29 cellular contexts compared by ENCODE assay signal in the genomic region with DNA sequence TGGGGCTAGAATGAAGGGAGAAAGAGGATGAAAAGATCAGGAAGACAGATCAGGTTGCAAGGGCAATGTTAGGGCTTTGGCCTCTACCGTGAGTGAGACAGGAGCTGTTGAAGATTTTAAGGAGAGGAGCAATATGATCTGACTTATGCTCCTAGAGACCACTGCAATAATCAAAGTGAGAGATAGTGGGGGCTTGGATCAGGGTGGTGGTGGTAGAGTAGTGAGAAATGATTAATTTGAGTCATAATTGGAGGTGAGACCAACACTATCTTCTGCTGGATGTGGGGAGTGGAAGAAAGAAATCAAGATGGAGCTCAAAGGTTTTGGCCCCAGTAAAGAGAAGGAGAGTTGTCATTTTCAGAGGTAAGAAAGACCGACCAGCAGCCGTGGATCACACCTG.
"Had no signal": no experiment of that assay in that cellular context is flagged by ENCODE, and none has a peak within 500 bp of the region (broad histone marks: within the 10 kb centered on the region; RNA-seq: fewer than 3 reads in every experiment).

No MANE protein-coding gene starts in this region.

- H3K36me3 Mint-ChIP-seq: activated CD4-positive, alpha-beta memory T cell treated with anti-CD3 and anti-CD28 coated beads for 36 hours had no signal

- DNase-seq: activated CD4-positive, alpha-beta memory T cell treated with anti-CD3 and anti-CD28 coated beads for 36 hours; activated CD4-positive, alpha-beta T cell treated with anti-CD3 and anti-CD28 coated beads for 36 hours; activated CD4-positive, alpha-beta T cell treated with anti-CD3 and anti-CD28 coated beads, Interleukin-2, amount 10 ng/mL, durations not matched to agents 24 days and 14 days; activated CD4-positive, CD25-positive, alpha-beta regulatory T cell; activated CD4-positive, CD25-positive, alpha-beta regulatory T cell treated with anti-CD3 and anti-CD28 coated beads, Interleukin-2, amount 50 U/mL, for 72 hours; activated CD8-positive, alpha-beta memory T cell treated with anti-CD3 and anti-CD28 coated beads, Interleukin-2, amount 10 ng/mL, durations not matched to agents 7 days and 5 days; activated CD8-positive, alpha-beta memory T cell treated with anti-CD3 and anti-CD28 coated beads, Interleukin-2, amount 50 U/mL, for 4 hours; activated CD8-positive, alpha-beta T cell treated with anti-CD3 and anti-CD28 coated beads, Interleukin-2, amount 10 ng/mL, durations not matched to agents 7 days and 5 days; activated gamma-delta T cell; activated naive CD4-positive, alpha-beta T cell; activated naive CD4-positive, alpha-beta T cell treated with anti-CD3 and anti-CD28 coated beads, Interleukin-2, amount 10 ng/mL, durations not matched to agents 7 days and 5 days; activated T-cell treated with anti-CD3 and anti-CD28 coated beads, Interleukin-2, amount 50 U/mL, for 1 hour; activated T-cell treated with anti-CD3 and anti-CD28 coated beads, Interleukin-2, amount 50 U/mL, for 48 hours; anterior cingulate cortex; body of pancreas; caudate nucleus; cortex of kidney; dermis blood vessel endothelial cell; effector CD4-positive, alpha-beta T cell; effector memory CD8-positive, alpha-beta T cell; foreskin fibroblast; head of caudate nucleus; T-helper 2 cell had no signal

- H3K27ac Mint-ChIP-seq: activated CD4-positive, alpha-beta memory T cell treated with anti-CD3 and anti-CD28 coated beads for 36 hours; activated CD4-positive, alpha-beta T cell treated with anti-CD3 and anti-CD28 coated beads for 36 hours; activated CD4-positive, alpha-beta T cell treated with anti-CD3 and anti-CD28 coated beads, Interleukin-2, amount 10 ng/mL, durations not matched to agents 24 days and 14 days; activated CD8-positive, alpha-beta memory T cell treated with anti-CD3 and anti-CD28 coated beads, Interleukin-2, amount 10 ng/mL, durations not matched to agents 7 days and 5 days; activated CD8-positive, alpha-beta T cell treated with anti-CD3 and anti-CD28 coated beads, Interleukin-2, amount 10 ng/mL, durations not matched to agents 7 days and 5 days; activated naive CD4-positive, alpha-beta T cell treated with anti-CD3 and anti-CD28 coated beads, Interleukin-2, amount 10 ng/mL, durations not matched to agents 7 days and 5 days; activated naive CD4-positive, alpha-beta T cell treated with anti-CD3 and anti-CD28 coated beads, Interleukin-2, amount 50 U/mL, for 72 hours; activated T-helper 1 cell treated with anti-CD3 and anti-CD28 coated beads, Interleukin-12 subunit alpha, Interleukin-12 subunit beta, Interleukin-2, Interleukin-4 antibody, amounts not matched to agents 30 ng/mL and 10 ng/mL and 1 ng/mL, durations not matched to agents 14 hours and 24 hours and 36 hours; activated T-helper 2 cell treated with anti-CD3 and anti-CD28 coated beads, Interferon-gamma antibody, Interleukin-2, Interleukin-4, amounts not matched to agents 10 μg/mL and 5 μg/mL and 100 μg/mL, durations not matched to agents 14 hours and 24 hours and 36 hours; effector memory CD8-positive, alpha-beta T cell had no signal

- H3K4me1 ChIP-seq: body of pancreas had no signal

- H3K27ac ChIP-seq: body of pancreas, epithelial cell of prostate had no signal

- H3K4me3 ChIP-seq: body of pancreas had no signal

- H3K4me1 Mint-ChIP-seq: activated CD4-positive, alpha-beta T cell treated with anti-CD3 and anti-CD28 coated beads for 36 hours had no signal

- FAIRE-seq: colon, frontal cortex had no signal

- H3K4me3 Mint-ChIP-seq: activated CD4-positive, alpha-beta memory T cell treated with anti-CD3 and anti-CD28 coated beads for 36 hours; activated CD4-positive, alpha-beta T cell treated with anti-CD3 and anti-CD28 coated beads for 36 hours; activated CD4-positive, alpha-beta T cell treated with anti-CD3 and anti-CD28 coated beads, Interleukin-2, amount 10 ng/mL, durations not matched to agents 24 days and 14 days; activated CD8-positive, alpha-beta memory T cell treated with anti-CD3 and anti-CD28 coated beads, Interleukin-2, amount 10 ng/mL, durations not matched to agents 7 days and 5 days; activated CD8-positive, alpha-beta T cell treated with anti-CD3 and anti-CD28 coated beads, Interleukin-2, amount 10 ng/mL, durations not matched to agents 7 days and 5 days; activated naive CD4-positive, alpha-beta T cell treated with anti-CD3 and anti-CD28 coated beads, Interleukin-2, amount 10 ng/mL, durations not matched to agents 7 days and 5 days; activated T-helper 1 cell treated with anti-CD3 and anti-CD28 coated beads, Interleukin-12 subunit alpha, Interleukin-12 subunit beta, Interleukin-2, Interleukin-4 antibody, amounts not matched to agents 30 ng/mL and 10 ng/mL and 1 ng/mL, durations not matched to agents 14 hours and 24 hours and 36 hours; effector memory CD8-positive, alpha-beta T cell had no signal

- ATAC-seq: activated CD4-positive, alpha-beta T cell treated with anti-CD3 and anti-CD28 coated beads for 36 hours; activated CD8-positive, alpha-beta memory T cell treated with anti-CD3 and anti-CD28 coated beads, Interleukin-2, amount 10 ng/mL, durations not matched to agents 7 days and 5 days; activated CD8-positive, alpha-beta T cell treated with anti-CD3 and anti-CD28 coated beads, Interleukin-2, amount 10 ng/mL, durations not matched to agents 7 days and 5 days; activated naive CD4-positive, alpha-beta T cell treated with anti-CD3 and anti-CD28 coated beads, Interleukin-2, amount 50 U/mL, for 72 hours; body of pancreas; effector memory CD8-positive, alpha-beta T cell had no signal

- H3K9me3 ChIP-seq: body of pancreas had no signal

- H3K27me3 ChIP-seq: body of pancreas had no signal
